8 cellular contexts compared by ENCODE assay signal in the genomic region with DNA sequence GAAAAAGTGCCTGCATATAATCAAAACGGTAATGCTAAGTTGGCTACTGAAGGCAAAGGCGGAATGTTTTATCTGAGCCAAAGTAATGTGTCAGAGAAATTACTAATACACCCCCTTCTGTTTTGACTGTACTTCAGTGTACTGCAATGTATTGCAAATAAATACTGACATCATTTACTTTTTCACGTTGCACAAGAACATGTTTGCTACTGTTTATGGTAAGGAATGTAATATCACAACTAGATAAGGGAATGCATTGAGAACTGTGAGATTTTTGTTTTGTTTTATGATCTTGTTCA. TPM values are rescaled to one million over a fixed set of nuclear protein-coding genes. Genes with fewer than 3 reads are reported as not detected.
DNase-seq lines count a peak whose midpoint lies in the region; ATAC-seq and TF ChIP-seq lines count a peak whose summit lies in the region.

No MANE protein-coding gene starts in this region.

- H3K27ac Mint-ChIP-seq in activated naive CD4-positive, alpha-beta T cell treated with anti-CD3 and anti-CD28 coated beads, Interleukin-2, amount 50 U/mL, for 72 hours, result peak overlapping the region; percentile 92 to 96
- peak overlapping the region; percentile 67 to 93 (median 88) for H3K27ac Mint-ChIP-seq in immature natural killer cell

- POLR2A ChIA-PET in HEK293 (lab: Yijun Ruan, JAX), result interaction anchor here (0.6 to 1.6 kb wide), 4 partner anchors 13 to 1576 kb away, joined by 3 to 7 read pairs (median 4); no protein-coding TSS in a partner anchor

- no peaks in the 10 kb centered on the region for H3K9me3 Mint-ChIP-seq in activated naive CD4-positive, alpha-beta T cell treated with anti-CD3 and anti-CD28 coated beads, Interleukin-2, amount 50 U/mL, for 72 hours
- no peaks in the 10 kb centered on the region for H3K9me3 Mint-ChIP-seq in immature natural killer cell

- TF ChIP-seq CTCF in HEK293 (tag by site-specific recombination; IDR thresholded peaks at IDR 0.05), result no peak
- no peak for TF ChIP-seq CTCF in suprapubic skin (IDR thresholded peaks at IDR 0.05)

- peak; percentile 23 to 71 for ATAC-seq in activated naive CD4-positive, alpha-beta T cell treated with anti-CD3 and anti-CD28 coated beads, Interleukin-2, amount 50 U/mL, for 72 hours
- ATAC-seq in HG02981 (IDR thresholded peaks at IDR 0.05; ENCODE audit: unreplicated experiment), result no peak

- CTCF ChIA-PET in HEK293 (lab: Yijun Ruan, JAX), result no interaction called here

- TF ChIP-seq EP300 in suprapubic skin (IDR thresholded peaks at IDR 0.05), result no peak

- TF ChIP-seq POLR2A in suprapubic skin (IDR thresholded peaks at IDR 0.05), result no peak

- no peaks in the 10 kb centered on the region for H3K36me3 Mint-ChIP-seq in activated naive CD4-positive, alpha-beta T cell treated with anti-CD3 and anti-CD28 coated beads, Interleukin-2, amount 50 U/mL, for 72 hours
- peaks cover 0 to 4% (median 0%) of the 10 kb centered on the region in 3 donors for H3K36me3 Mint-ChIP-seq in immature natural killer cell

- H3K4me1 Mint-ChIP-seq in immature natural killer cell, result peaks cover 65 to 68% of the 10 kb centered on the region in 2 donors

- H3K36me3 ChIP-seq in HEK293 (ENCODE audit: control insufficient read depth in 2 of 2, insufficient read depth in 1 of 2, low read length in 2 of 2) (no peaks in the 10 kb centered on the region), suprapubic skin (no peaks in the 10 kb centered on the region)

- no peaks in the 10 kb centered on the region for H3K27me3 ChIP-seq in suprapubic skin

- H3K27ac ChIP-seq in HEK293 (ENCODE audit: extremely low read depth, low read depth, low read length) (peak overlapping the region; percentile 91), suprapubic skin (peak overlapping the region; percentile 88)

- H3K4me1 ChIP-seq in HEK293 (ENCODE audit: control insufficient read depth, insufficient read depth, low read length), result no peaks in the 10 kb centered on the region; the same call in 1 of the 2 replicates
- H3K4me1 ChIP-seq in suprapubic skin, result peaks cover 20% of the 10 kb centered on the region

- DNase-seq in AG08395 (ENCODE audit: low spot score) (peak; percentile 18), immature natural killer cell (no peak), suprapubic skin (ENCODE audit: low spot score in 2 of 2) (no peak), medulla oblongata (ENCODE audit: extremely low spot score) (no peak)
- DNase-seq in activated naive CD4-positive, alpha-beta T cell treated with anti-CD3 and anti-CD28 coated beads, Interleukin-2, amount 50 U/mL, for 72 hours (ENCODE audit: low spot score in 2 of 2), result no peak
- DNase-seq in stimulated activated naive CD4-positive, alpha-beta T cell treated with Interleukin-2 at 50 U/mL for 16 hours (lab: John Stamatoyannopoulos, UW), result no peak

- H3K9me3 ChIP-seq in HEK293 (ENCODE audit: control insufficient read depth, insufficient read depth, low read depth, low read length) (no peaks in the 10 kb centered on the region), suprapubic skin (no peaks in the 10 kb centered on the region)

- H3K27me3 Mint-ChIP-seq in immature natural killer cell (ENCODE audit: low read depth in 3 of 3), result peaks cover 8 to 11% (median 8%) of the 10 kb centered on the region in 3 donors

- H3K4me3 ChIP-seq in HEK293 (ENCODE audit: low read depth, low read length), result peak overlapping the region; percentile 93
- peak overlapping the region; percentile 96 for H3K4me3 ChIP-seq in suprapubic skin

- H3K4me3 Mint-ChIP-seq in immature natural killer cell, result peak overlapping the region; percentile 89 to 95 (median 92)

- 0% methylated on average over 3 of the region's 3 CpGs for WGBS in suprapubic skin

TF ChIP-seq in HEK293, 187 proteins besides CTCF, POLR2A, EP300 and RAD21 (continues in another document):
- no peak for TF ChIP-seq OVOL3 (tag by site-specific recombination; IDR thresholded peaks at IDR 0.05)
- no peak for TF ChIP-seq SALL2 (tag by site-specific recombination; IDR thresholded peaks at IDR 0.05; ENCODE audit: borderline replicate concordance)
- TF ChIP-seq, protein P1, sequence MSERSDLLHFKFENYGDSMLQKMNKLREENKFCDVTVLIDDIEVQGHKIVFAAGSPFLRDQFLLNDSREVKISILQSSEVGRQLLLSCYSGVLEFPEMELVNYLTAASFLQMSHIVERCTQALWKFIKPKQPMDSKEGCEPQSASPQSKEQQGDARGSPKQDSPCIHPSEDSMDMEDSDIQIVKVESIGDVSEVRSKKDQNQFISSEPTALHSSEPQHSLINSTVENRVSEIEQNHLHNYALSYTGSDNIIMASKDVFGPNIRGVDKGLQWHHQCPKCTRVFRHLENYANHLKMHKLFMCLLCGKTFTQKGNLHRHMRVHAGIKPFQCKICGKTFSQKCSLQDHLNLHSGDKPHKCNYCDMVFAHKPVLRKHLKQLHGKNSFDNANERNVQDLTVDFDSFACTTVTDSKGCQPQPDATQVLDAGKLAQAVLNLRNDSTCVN (tag by site-specific recombination; optimal IDR thresholded peaks at IDR 0.05), result no peak
- no peak for TF ChIP-seq ZNF610 (tag by site-specific recombination; IDR thresholded peaks at IDR 0.05; ENCODE audit: borderline replicate concordance)
- TF ChIP-seq PRDM1 (tag by site-specific recombination; IDR thresholded peaks at IDR 0.05), result no peak
- TF ChIP-seq ZNF791 (tag by site-specific recombination; IDR thresholded peaks at IDR 0.05), result no peak
- no peak; the same call in 1 of the 2 replicates for TF ChIP-seq SP7 (tag by site-specific recombination; IDR thresholded peaks at IDR 0.05)
- no peak for TF ChIP-seq SCRT1 (tag by site-specific recombination; IDR thresholded peaks at IDR 0.05; ENCODE audit: borderline replicate concordance)
- no peak for TF ChIP-seq SCRT2 (tag by site-specific recombination; IDR thresholded peaks at IDR 0.05)
- no peak for TF ChIP-seq ZNF423 (tag by site-specific recombination; IDR thresholded peaks at IDR 0.05)
- TF ChIP-seq ZNF24 (tag by site-specific recombination; IDR thresholded peaks at IDR 0.05), result no peak
- no peak for TF ChIP-seq GLIS1 (tag by site-specific recombination; IDR thresholded peaks at IDR 0.05)
- TF ChIP-seq MYNN (tag by site-specific recombination; IDR thresholded peaks at IDR 0.05; ENCODE audit: borderline replicate concordance), result no peak
- no peak for TF ChIP-seq ZBTB17 (tag by site-specific recombination; IDR thresholded peaks at IDR 0.05)
- TF ChIP-seq ZNF112 (tag by site-specific recombination; IDR thresholded peaks at IDR 0.05), result no peak
- TF ChIP-seq ZNF311 (tag by site-specific recombination; IDR thresholded peaks at IDR 0.05; ENCODE audit: borderline replicate concordance), result no peak
- TF ChIP-seq ZNF626 (tag by site-specific recombination; IDR thresholded peaks at IDR 0.05), result no peak
- no peak for TF ChIP-seq HOXA7 (CRISPR knock-in tag; IDR thresholded peaks at IDR 0.05; ENCODE audit: borderline replicate concordance)
- no peak for TF ChIP-seq ZNF837 (tag by site-specific recombination; IDR thresholded peaks at IDR 0.05)
- TF ChIP-seq ZNF544 (tag by site-specific recombination; IDR thresholded peaks at IDR 0.05), result no peak
- no peak for TF ChIP-seq ZNF561 (tag by site-specific recombination; IDR thresholded peaks at IDR 0.05; ENCODE audit: borderline replicate concordance)
- no peak for TF ChIP-seq ZNF184 (tag by site-specific recombination; IDR thresholded peaks at IDR 0.05)
- no peak for TF ChIP-seq ZNF571 (tag by site-specific recombination; IDR thresholded peaks at IDR 0.05)
- TF ChIP-seq, protein P2, sequence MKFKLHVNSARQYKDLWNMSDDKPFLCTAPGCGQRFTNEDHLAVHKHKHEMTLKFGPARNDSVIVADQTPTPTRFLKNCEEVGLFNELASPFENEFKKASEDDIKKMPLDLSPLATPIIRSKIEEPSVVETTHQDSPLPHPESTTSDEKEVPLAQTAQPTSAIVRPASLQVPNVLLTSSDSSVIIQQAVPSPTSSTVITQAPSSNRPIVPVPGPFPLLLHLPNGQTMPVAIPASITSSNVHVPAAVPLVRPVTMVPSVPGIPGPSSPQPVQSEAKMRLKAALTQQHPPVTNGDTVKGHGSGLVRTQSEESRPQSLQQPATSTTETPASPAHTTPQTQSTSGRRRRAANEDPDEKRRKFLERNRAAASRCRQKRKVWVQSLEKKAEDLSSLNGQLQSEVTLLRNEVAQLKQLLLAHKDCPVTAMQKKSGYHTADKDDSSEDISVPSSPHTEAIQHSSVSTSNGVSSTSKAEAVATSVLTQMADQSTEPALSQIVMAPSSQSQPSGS (tag by site-specific recombination; IDR thresholded peaks at IDR 0.05; ENCODE audit: low read depth), result peak; percentile 92
- TF ChIP-seq OSR2 (tag by site-specific recombination; IDR thresholded peaks at IDR 0.05), result peak; percentile 98
- TF ChIP-seq ZNF473 (tag by site-specific recombination; IDR thresholded peaks at IDR 0.05), result no peak
- TF ChIP-seq YY2 (tag by site-specific recombination; IDR thresholded peaks at IDR 0.05), result no peak
- TF ChIP-seq, protein P3, sequence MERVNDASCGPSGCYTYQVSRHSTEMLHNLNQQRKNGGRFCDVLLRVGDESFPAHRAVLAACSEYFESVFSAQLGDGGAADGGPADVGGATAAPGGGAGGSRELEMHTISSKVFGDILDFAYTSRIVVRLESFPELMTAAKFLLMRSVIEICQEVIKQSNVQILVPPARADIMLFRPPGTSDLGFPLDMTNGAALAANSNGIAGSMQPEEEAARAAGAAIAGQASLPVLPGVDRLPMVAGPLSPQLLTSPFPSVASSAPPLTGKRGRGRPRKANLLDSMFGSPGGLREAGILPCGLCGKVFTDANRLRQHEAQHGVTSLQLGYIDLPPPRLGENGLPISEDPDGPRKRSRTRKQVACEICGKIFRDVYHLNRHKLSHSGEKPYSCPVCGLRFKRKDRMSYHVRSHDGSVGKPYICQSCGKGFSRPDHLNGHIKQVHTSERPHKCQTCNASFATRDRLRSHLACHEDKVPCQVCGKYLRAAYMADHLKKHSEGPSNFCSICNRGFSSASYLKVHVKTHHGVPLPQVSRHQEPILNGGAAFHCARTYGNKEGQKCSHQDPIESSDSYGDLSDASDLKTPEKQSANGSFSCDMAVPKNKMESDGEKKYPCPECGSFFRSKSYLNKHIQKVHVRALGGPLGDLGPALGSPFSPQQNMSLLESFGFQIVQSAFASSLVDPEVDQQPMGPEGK (tag by site-specific recombination; IDR thresholded peaks at IDR 0.05), result no peak
- TF ChIP-seq TRIM28 (IDR thresholded peaks at IDR 0.05; ENCODE audit: borderline replicate concordance, low read length), result no peak

RNA-seq across cellular contexts. Expression of a gene that starts 0.8 kb away (rescaled TPM):
- total RNA-seq in activated naive CD4-positive, alpha-beta T cell treated with anti-CD3 and anti-CD28 coated beads, Interleukin-2, amount 50 U/mL, for 72 hours, result 10 to 100 TPM; 36.9 to 51.6 TPM
- 10 to 100 TPM; 48.6 to 58.5 (median 55.2) TPM for polyA plus RNA-seq in immature natural killer cell
- total RNA-seq in suprapubic skin, result 10 to 100 TPM; 12.0 to 19.4 (median 15.7) TPM
